ENCODE assay signal across 1 cellular context in the genomic region with DNA sequence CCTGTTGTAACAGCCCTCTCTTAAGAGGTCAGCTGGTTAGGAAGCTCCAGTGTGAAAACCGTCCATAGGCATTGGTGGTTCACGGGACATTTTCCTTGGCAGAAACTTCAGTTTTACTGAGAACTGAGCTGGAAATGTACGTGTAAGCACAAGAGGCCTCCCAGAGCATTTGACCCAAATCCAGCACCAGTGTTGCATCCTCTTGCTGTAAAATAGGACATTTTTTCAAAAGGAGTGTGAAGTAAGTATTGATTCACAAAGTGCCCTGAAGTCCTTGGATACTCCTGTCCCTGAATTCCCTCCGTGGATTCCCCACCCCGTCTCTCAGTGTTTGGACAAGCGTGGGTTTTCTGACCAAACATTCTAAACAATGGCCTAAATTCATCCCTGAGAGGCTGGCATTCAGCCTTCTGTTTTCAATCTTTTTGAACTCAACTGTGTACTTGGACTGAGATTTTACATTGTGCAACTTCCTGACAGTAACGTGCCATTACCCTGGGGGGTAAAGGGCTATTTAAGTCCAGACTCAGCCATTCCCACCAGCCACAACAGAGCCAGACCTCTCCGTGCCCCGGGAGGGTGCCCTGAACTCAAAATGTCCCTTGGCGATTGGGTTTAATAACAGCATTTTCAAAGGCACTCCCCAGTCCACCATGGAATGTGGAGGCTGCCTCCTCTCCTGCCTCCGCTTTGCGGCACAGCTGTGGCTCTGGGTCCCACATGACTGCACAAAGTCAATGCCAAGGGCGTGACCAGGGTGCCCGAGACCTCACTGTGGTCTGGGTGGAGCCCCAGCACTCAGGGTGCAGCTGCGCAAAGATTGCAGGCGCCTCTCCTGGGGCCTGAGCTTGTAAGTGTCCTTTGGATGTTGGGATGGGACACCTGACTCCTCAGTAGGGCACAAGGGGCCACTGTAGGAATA.
TF ChIP-seq lines count a peak whose summit lies in the region.

No MANE protein-coding gene starts in this region.

TF ChIP-seq in HepG2, 621 proteins besides CTCF, POLR2A, EP300 and RAD21 (continued from another document and continues in another):
- TF ChIP-seq FOXK2 (IDR thresholded peaks at IDR 0.05) (peak; percentile 75; the same call in 1 of the 2 replicates), ZNF816 (CRISPR knock-in tag; IDR thresholded peaks at IDR 0.05; ENCODE audit: borderline replicate concordance) (peak; percentile 97; the same call in 1 of the 2 replicates), ZNF253 (CRISPR knock-in tag; IDR thresholded peaks at IDR 0.05; ENCODE audit: borderline replicate concordance) (peak; percentile 61; the same call in 1 of the 2 replicates), RXRA (CRISPR knock-in tag; IDR thresholded peaks at IDR 0.05) (peak; percentile 99), CBX5 (CRISPR knock-in tag; IDR thresholded peaks at IDR 0.05; ENCODE audit: borderline replicate concordance) (peak; percentile 90; the same call in 1 of the 2 replicates), HNRNPLL (IDR thresholded peaks at IDR 0.05; ENCODE audit: low read depth, low read length, poor library complexity, severe bottlenecking) (no peak), MAFG (CRISPR knock-in tag; IDR thresholded peaks at IDR 0.05) (no peak), ZNF34 (CRISPR knock-in tag; IDR thresholded peaks at IDR 0.05; ENCODE audit: borderline replicate concordance) (peak; percentile 42; the same call in 1 of the 2 replicates), HMGA1 (CRISPR knock-in tag; conservative IDR thresholded peaks at IDR 0.05) (no peak), YY1 (IDR thresholded peaks at IDR 0.05; ENCODE audit: insufficient read depth, insufficient replicate concordance, low read depth, low read length) (peak; percentile 46), ZMYM4 (CRISPR knock-in tag; IDR thresholded peaks at IDR 0.05) (peak; percentile 94), AKAP8 (CRISPR knock-in tag; IDR thresholded peaks at IDR 0.05) (peak; percentile 76; the same call in 1 of the 2 replicates), ZBTB7A (CRISPR knock-in tag; IDR thresholded peaks at IDR 0.05) (peak; percentile 86; the same call in 1 of the 2 replicates), ZNF558 (CRISPR knock-in tag; IDR thresholded peaks at IDR 0.05; ENCODE audit: borderline replicate concordance) (peak; percentile 37; the same call in 1 of the 2 replicates), GABPA (IDR thresholded peaks at IDR 0.05; ENCODE audit: low read depth, low read length) (no peak), GABPA (CRISPR knock-in tag; IDR thresholded peaks at IDR 0.05; ENCODE audit: low read depth) (peak; percentile 74), PHF5A (CRISPR knock-in tag; IDR thresholded peaks at IDR 0.05; ENCODE audit: low read depth, unreplicated experiment) (peak; percentile 96), ZNF446 (CRISPR knock-in tag; IDR thresholded peaks at IDR 0.05) (no peak), FOXO1 (CRISPR knock-in tag; IDR thresholded peaks at IDR 0.05) (peak; percentile 100), GTF2F1 (IDR thresholded peaks at IDR 0.05; ENCODE audit: low read length) (no peak), KLF12 (CRISPR knock-in tag; IDR thresholded peaks at IDR 0.05; ENCODE audit: borderline replicate concordance) (peak; percentile 81; the same call in 1 of the 2 replicates), SP5 (CRISPR knock-in tag; IDR thresholded peaks at IDR 0.05; ENCODE audit: borderline replicate concordance, low read depth) (peak; percentile 95), HOXA3 (CRISPR knock-in tag; IDR thresholded peaks at IDR 0.05) (peak; percentile 92), KDM3A (CRISPR knock-in tag; IDR thresholded peaks at IDR 0.05; ENCODE audit: low read depth) (peak; percentile 71; the same call in 1 of the 2 replicates), ZNF24 (IDR thresholded peaks at IDR 0.05) (peak; percentile 39; the same call in 1 of the 2 replicates), GFI1 (CRISPR knock-in tag; IDR thresholded peaks at IDR 0.05; ENCODE audit: borderline replicate concordance) (peak; percentile 100), TBP (CRISPR knock-in tag; IDR thresholded peaks at IDR 0.05) (no peak), ZBTB7B (CRISPR knock-in tag; IDR thresholded peaks at IDR 0.05) (peak; percentile 99), ZNF3 (CRISPR knock-in tag; IDR thresholded peaks at IDR 0.05) (no peak; the same call in 1 of the 2 replicates), NCOA1 (CRISPR knock-in tag; IDR thresholded peaks at IDR 0.05) (peak; percentile 89; the same call in 1 of the 2 replicates), ZNF614 (CRISPR knock-in tag; IDR thresholded peaks at IDR 0.05; ENCODE audit: borderline replicate concordance) (peak; percentile 99), REXO4 (CRISPR knock-in tag; IDR thresholded peaks at IDR 0.05; ENCODE audit: borderline replicate concordance) (no peak), TBX2 (CRISPR knock-in tag; IDR thresholded peaks at IDR 0.05; ENCODE audit: borderline replicate concordance) (peak; percentile 99)
- TF ChIP-seq, protein P1, sequence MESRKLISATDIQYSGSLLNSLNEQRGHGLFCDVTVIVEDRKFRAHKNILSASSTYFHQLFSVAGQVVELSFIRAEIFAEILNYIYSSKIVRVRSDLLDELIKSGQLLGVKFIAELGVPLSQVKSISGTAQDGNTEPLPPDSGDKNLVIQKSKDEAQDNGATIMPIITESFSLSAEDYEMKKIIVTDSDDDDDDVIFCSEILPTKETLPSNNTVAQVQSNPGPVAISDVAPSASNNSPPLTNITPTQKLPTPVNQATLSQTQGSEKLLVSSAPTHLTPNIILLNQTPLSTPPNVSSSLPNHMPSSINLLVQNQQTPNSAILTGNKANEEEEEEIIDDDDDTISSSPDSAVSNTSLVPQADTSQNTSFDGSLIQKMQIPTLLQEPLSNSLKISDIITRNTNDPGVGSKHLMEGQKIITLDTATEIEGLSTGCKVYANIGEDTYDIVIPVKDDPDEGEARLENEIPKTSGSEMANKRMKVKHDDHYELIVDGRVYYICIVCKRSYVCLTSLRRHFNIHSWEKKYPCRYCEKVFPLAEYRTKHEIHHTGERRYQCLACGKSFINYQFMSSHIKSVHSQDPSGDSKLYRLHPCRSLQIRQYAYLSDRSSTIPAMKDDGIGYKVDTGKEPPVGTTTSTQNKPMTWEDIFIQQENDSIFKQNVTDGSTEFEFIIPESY (CRISPR knock-in tag; IDR thresholded peaks at IDR 0.05): peak; percentile 82
- TF ChIP-seq, protein P2, sequence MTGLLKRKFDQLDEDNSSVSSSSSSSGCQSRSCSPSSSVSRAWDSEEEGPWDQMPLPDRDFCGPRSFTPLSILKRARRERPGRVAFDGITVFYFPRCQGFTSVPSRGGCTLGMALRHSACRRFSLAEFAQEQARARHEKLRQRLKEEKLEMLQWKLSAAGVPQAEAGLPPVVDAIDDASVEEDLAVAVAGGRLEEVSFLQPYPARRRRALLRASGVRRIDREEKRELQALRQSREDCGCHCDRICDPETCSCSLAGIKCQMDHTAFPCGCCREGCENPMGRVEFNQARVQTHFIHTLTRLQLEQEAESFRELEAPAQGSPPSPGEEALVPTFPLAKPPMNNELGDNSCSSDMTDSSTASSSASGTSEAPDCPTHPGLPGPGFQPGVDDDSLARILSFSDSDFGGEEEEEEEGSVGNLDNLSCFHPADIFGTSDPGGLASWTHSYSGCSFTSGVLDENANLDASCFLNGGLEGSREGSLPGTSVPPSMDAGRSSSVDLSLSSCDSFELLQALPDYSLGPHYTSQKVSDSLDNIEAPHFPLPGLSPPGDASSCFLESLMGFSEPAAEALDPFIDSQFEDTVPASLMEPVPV (CRISPR knock-in tag; IDR thresholded peaks at IDR 0.05): no peak
- TF ChIP-seq, protein P3, sequence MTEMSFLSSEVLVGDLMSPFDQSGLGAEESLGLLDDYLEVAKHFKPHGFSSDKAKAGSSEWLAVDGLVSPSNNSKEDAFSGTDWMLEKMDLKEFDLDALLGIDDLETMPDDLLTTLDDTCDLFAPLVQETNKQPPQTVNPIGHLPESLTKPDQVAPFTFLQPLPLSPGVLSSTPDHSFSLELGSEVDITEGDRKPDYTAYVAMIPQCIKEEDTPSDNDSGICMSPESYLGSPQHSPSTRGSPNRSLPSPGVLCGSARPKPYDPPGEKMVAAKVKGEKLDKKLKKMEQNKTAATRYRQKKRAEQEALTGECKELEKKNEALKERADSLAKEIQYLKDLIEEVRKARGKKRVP (CRISPR knock-in tag; IDR thresholded peaks at IDR 0.05): peak in 1 of 2 experiments; percentile 91; a peak in 2 of 4 replicates
- TF ChIP-seq, protein P4, sequence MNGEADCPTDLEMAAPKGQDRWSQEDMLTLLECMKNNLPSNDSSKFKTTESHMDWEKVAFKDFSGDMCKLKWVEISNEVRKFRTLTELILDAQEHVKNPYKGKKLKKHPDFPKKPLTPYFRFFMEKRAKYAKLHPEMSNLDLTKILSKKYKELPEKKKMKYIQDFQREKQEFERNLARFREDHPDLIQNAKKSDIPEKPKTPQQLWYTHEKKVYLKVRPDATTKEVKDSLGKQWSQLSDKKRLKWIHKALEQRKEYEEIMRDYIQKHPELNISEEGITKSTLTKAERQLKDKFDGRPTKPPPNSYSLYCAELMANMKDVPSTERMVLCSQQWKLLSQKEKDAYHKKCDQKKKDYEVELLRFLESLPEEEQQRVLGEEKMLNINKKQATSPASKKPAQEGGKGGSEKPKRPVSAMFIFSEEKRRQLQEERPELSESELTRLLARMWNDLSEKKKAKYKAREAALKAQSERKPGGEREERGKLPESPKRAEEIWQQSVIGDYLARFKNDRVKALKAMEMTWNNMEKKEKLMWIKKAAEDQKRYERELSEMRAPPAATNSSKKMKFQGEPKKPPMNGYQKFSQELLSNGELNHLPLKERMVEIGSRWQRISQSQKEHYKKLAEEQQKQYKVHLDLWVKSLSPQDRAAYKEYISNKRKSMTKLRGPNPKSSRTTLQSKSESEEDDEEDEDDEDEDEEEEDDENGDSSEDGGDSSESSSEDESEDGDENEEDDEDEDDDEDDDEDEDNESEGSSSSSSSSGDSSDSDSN (CRISPR knock-in tag; IDR thresholded peaks at IDR 0.05): peak; percentile 54; the same call in 1 of the 2 replicates
- TF ChIP-seq, protein P5, sequence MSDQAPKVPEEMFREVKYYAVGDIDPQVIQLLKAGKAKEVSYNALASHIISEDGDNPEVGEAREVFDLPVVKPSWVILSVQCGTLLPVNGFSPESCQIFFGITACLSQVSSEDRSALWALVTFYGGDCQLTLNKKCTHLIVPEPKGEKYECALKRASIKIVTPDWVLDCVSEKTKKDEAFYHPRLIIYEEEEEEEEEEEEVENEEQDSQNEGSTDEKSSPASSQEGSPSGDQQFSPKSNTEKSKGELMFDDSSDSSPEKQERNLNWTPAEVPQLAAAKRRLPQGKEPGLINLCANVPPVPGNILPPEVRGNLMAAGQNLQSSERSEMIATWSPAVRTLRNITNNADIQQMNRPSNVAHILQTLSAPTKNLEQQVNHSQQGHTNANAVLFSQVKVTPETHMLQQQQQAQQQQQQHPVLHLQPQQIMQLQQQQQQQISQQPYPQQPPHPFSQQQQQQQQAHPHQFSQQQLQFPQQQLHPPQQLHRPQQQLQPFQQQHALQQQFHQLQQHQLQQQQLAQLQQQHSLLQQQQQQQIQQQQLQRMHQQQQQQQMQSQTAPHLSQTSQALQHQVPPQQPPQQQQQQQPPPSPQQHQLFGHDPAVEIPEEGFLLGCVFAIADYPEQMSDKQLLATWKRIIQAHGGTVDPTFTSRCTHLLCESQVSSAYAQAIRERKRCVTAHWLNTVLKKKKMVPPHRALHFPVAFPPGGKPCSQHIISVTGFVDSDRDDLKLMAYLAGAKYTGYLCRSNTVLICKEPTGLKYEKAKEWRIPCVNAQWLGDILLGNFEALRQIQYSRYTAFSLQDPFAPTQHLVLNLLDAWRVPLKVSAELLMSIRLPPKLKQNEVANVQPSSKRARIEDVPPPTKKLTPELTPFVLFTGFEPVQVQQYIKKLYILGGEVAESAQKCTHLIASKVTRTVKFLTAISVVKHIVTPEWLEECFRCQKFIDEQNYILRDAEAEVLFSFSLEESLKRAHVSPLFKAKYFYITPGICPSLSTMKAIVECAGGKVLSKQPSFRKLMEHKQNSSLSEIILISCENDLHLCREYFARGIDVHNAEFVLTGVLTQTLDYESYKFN (CRISPR knock-in tag; conservative IDR thresholded peaks at IDR 0.05): peak; percentile 99
- TF ChIP-seq, protein P6, sequence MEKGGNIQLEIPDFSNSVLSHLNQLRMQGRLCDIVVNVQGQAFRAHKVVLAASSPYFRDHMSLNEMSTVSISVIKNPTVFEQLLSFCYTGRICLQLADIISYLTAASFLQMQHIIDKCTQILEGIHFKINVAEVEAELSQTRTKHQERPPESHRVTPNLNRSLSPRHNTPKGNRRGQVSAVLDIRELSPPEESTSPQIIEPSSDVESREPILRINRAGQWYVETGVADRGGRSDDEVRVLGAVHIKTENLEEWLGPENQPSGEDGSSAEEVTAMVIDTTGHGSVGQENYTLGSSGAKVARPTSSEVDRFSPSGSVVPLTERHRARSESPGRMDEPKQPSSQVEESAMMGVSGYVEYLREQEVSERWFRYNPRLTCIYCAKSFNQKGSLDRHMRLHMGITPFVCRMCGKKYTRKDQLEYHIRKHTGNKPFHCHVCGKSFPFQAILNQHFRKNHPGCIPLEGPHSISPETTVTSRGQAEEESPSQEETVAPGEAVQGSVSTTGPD (CRISPR knock-in tag; IDR thresholded peaks at IDR 0.05): peak; percentile 80
- TF ChIP-seq, protein P7, sequence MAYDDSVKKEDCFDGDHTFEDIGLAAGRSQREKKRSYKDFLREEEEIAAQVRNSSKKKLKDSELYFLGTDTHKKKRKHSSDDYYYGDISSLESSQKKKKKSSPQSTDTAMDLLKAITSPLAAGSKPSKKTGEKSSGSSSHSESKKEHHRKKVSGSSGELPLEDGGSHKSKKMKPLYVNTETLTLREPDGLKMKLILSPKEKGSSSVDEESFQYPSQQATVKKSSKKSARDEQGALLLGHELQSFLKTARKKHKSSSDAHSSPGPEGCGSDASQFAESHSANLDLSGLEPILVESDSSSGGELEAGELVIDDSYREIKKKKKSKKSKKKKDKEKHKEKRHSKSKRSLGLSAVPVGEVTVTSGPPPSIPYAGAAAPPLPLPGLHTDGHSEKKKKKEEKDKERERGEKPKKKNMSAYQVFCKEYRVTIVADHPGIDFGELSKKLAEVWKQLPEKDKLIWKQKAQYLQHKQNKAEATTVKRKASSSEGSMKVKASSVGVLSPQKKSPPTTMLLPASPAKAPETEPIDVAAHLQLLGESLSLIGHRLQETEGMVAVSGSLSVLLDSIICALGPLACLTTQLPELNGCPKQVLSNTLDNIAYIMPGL (CRISPR knock-in tag; IDR thresholded peaks at IDR 0.05; ENCODE audit: borderline replicate concordance in 1 of 2, low read depth in 1 of 2): peak; percentile 72 to 73
- TF ChIP-seq, protein P8, sequence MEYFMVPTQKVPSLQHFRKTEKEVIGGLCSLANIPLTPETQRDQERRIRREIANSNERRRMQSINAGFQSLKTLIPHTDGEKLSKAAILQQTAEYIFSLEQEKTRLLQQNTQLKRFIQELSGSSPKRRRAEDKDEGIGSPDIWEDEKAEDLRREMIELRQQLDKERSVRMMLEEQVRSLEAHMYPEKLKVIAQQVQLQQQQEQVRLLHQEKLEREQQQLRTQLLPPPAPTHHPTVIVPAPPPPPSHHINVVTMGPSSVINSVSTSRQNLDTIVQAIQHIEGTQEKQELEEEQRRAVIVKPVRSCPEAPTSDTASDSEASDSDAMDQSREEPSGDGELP (IDR thresholded peaks at IDR 0.05; ENCODE audit: borderline replicate concordance, low read depth): peak; percentile 85
- TF ChIP-seq, protein P9, sequence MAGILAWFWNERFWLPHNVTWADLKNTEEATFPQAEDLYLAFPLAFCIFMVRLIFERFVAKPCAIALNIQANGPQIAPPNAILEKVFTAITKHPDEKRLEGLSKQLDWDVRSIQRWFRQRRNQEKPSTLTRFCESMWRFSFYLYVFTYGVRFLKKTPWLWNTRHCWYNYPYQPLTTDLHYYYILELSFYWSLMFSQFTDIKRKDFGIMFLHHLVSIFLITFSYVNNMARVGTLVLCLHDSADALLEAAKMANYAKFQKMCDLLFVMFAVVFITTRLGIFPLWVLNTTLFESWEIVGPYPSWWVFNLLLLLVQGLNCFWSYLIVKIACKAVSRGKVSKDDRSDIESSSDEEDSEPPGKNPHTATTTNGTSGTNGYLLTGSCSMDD (CRISPR knock-in tag; IDR thresholded peaks at IDR 0.05): no peak
